In the genomic region with DNA sequence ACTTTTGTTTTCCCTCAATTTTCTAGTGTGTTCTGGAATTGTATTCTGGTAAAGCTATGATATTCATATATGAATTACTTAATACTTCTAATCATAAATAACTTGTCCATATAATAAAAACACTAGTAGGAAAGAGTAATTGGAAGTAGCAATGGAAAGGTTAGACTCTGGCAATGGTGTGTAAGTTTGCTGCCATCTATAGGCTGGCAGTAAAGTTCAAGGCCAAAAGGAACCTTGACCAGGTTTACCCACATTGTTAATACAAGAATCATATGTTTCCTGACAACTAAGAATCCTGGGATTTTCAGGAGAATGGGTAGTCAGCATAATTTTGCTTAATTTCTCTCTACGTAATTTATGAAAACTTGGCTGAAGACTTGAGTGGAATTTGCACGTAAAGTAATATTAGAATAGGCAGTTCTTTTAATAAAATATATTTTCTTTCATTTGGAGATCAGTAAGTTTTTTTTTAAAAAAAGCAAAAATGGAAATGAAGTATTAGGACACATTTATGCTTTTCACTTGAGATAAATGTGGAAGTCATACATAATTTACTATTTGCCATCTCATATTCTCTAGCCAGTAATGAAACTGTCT, we compare ENCODE assay signal across 13 cellular contexts.
DNase-seq lines count a peak whose midpoint lies in the region; ATAC-seq and TF ChIP-seq lines count a peak whose summit lies in the region.
"Had no signal": no experiment of that assay in that cellular context is flagged by ENCODE, and none has a peak within 500 bp of the region (broad histone marks: within the 10 kb centered on the region; RNA-seq: fewer than 3 reads in every experiment).

No MANE protein-coding gene starts in this region.

- peak; percentile 57 for TF ChIP-seq CTCF in neural crest cell (conservative IDR thresholded peaks at IDR 0.05)

- no peaks in the 10 kb centered on the region for H3K9me3 Mint-ChIP-seq in neural crest cell

- no peaks in the 10 kb centered on the region for H3K27me3 Mint-ChIP-seq in neural crest cell (ENCODE audit: low read depth)
- H3K27me3 Mint-ChIP-seq: activated B cell treated with CpG ODN at 0.5 μM for 24 hours had no signal

- no peaks in the 10 kb centered on the region for H3K4me1 Mint-ChIP-seq in neural crest cell
- H3K4me1 Mint-ChIP-seq: activated B cell treated with CpG ODN at 0.5 μM for 24 hours had no signal

- no peaks in the 10 kb centered on the region for H3K36me3 Mint-ChIP-seq in neural crest cell (ENCODE audit: low read depth)

- H3K4me3 Mint-ChIP-seq in neural crest cell, result no peak overlapping the region
- H3K4me3 Mint-ChIP-seq: activated B cell treated with CpG ODN at 0.5 μM for 24 hours had no signal

- DNase-seq in NCI-H1105 treated with DMSO at 0.1 percent for 48 hours (lab: John Stamatoyannopoulos, UW) (peak; percentile 30), NCI-H1105 (lab: John Stamatoyannopoulos, UW) (no peak), NCI-H2107 treated with DMSO at 0.1 percent for 48 hours (lab: John Stamatoyannopoulos, UW; ENCODE audit: unreplicated experiment) (peak; percentile 37), astrocyte of the hippocampus (ENCODE audit: low read depth, low spot score) (peak; percentile 2), neural crest cell (ENCODE audit: low read depth, low spot score) (no peak), NCI-H774 (lab: John Stamatoyannopoulos, UW) (no peak)
- DNase-seq: activated B cell treated with CpG ODN at 0.5 μM for 24 hours, activated gamma-delta T cell, NCI-H226, ovary, thyroid gland had no signal

- H3K27ac Mint-ChIP-seq in neural crest cell (ENCODE audit: unreplicated experiment), result no peak overlapping the region
- H3K27ac Mint-ChIP-seq: activated B cell treated with CpG ODN at 0.5 μM for 24 hours had no signal

- no peak for ATAC-seq in HG02642 (IDR thresholded peaks at IDR 0.05; ENCODE audit: poor library complexity, unreplicated experiment)
- no peak for ATAC-seq in HG02884 (IDR thresholded peaks at IDR 0.05; ENCODE audit: unreplicated experiment)

Comparison
In these comparisons a context has a peak if more than half of its experiments do, and no peak if none do; other contexts are left out.
1. DNase-seq: peak in NCI-H1105 treated with DMSO at 0.1 percent for 48 hours (single experiment), NCI-H2107 treated with DMSO at 0.1 percent for 48 hours (single experiment) and astrocyte of the hippocampus (single experiment); none in NCI-H1105 (single experiment), neural crest cell (single experiment) and NCI-H774 (single experiment).